Comparison of ENCODE assay signal across 9 cellular contexts in the genomic region with DNA sequence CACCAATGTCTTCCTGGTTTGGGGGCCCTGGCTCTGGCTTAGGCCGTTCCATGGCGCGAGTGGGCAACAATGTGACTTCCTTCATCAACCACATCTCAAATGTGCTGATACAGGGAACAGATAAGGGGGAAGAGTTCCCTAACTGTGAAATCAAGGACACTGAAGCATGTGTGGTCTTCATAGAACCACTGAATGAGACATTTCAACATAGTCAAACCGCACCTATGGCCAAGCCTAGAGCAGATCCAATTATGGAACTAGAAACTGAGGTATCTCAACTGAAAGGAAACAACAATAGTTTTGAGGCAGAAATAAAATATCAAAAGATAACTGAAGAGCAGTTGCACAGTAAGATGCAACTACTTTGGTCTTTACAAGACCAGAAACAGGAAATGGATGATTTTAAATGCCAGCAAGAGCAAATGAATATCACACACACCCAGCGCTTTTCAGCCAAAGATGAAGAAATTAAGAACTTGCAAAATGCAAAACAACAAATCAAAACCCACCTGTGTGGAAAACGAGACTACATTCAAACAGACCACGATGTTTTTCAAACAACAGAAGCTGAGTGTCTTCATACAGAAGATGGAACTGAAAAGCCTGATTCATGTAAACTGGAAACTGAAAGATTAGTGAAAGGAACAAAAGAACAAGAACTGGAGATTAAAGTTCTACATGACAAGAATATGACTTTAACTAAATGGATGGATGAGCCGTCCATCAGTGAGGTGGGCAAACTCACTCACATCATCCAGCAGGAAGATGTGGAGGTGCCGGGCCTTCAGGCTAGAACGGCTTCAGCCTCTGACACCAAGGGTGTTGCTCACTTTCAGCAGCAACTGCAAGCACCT. TPM values are rescaled to one million over a fixed set of nuclear protein-coding genes. Genes with fewer than 3 reads are reported as not detected.
A peak's percentile ranks its signal among the peaks of the same experiment; 100 is the strongest.
DNase-seq lines count a peak whose midpoint lies in the region; ATAC-seq and TF ChIP-seq lines count a peak whose summit lies in the region.
"Had no signal": no experiment of that assay in that cellular context is flagged by ENCODE, and none has a peak within 500 bp of the region (broad histone marks: within the 10 kb centered on the region; RNA-seq: fewer than 3 reads in every experiment).

No MANE protein-coding gene starts in this region.

- intact Hi-C loops in left ventricle myocardium inferior (cut with micrococcal nuclease) = no loop called here

- no peak for TF ChIP-seq POLR2A in NB4 (IDR thresholded peaks at IDR 0.05; ENCODE audit: extremely low read depth, insufficient read length)

- peak; percentile 93 for DNase-seq in NB4 (ENCODE audit: low read depth)
- DNase-seq in memory B cell (ENCODE audit: low spot score in 2 of 2) = no peak
- no peak for DNase-seq in left ventricle myocardium inferior
- no peak for DNase-seq in DMS79 (lab: John Stamatoyannopoulos, UW)
- no peak for DNase-seq in stimulated activated CD4-positive, alpha-beta T cell treated with anti-CD3 and anti-CD28 coated beads, Interleukin-1b, Interleukin-23, amount 100 ng/mL, for 48 hours
- DNase-seq in NCI-H1417 treated with DMSO at 0.1 percent for 48 hours (lab: John Stamatoyannopoulos, UW) = no peak

- H3K36me3 ChIP-seq in left ventricle myocardium inferior = no peaks in the 10 kb centered on the region
- H3K36me3 ChIP-seq: cardiac muscle cell had no signal

- TF ChIP-seq CTCF in NB4 (IDR thresholded peaks at IDR 0.05; ENCODE audit: low read depth, low read length) (no peak), left ventricle myocardium inferior (IDR thresholded peaks at IDR 0.05; ENCODE audit: borderline replicate concordance) (no peak)

- H3K4me3 ChIP-seq in NB4 (ENCODE audit: low read depth, low read length) = peak overlapping the region; percentile 8
- no peak overlapping the region for H3K4me3 ChIP-seq in left ventricle myocardium inferior
- H3K4me3 ChIP-seq: cardiac muscle cell had no signal

- no peak overlapping the region for H3K27ac ChIP-seq in left ventricle myocardium inferior (replicated peaks)
- H3K27ac ChIP-seq: cardiac muscle cell had no signal

- H3K27me3 ChIP-seq in left ventricle myocardium inferior (ENCODE audit: low read depth) = no peaks in the 10 kb centered on the region

- peak overlapping the region; percentile 41 for H3K4me3 Mint-ChIP-seq in memory B cell

- H3K36me3 Mint-ChIP-seq in memory B cell = no peaks in the 10 kb centered on the region

- H3K9me3 ChIP-seq in left ventricle myocardium inferior (replicated peaks) = no peaks in the 10 kb centered on the region

- H3K27ac Mint-ChIP-seq in memory B cell = peak overlapping the region; percentile 60

- ATAC-seq in GM18511 (IDR thresholded peaks at IDR 0.05; ENCODE audit: unreplicated experiment) = peak; percentile 78
- ATAC-seq in GM21723 (IDR thresholded peaks at IDR 0.05; ENCODE audit: unreplicated experiment) = peak; percentile 65
- peak; percentile 31 for ATAC-seq in memory B cell (ENCODE audit: low read depth)

- H3K4me1 Mint-ChIP-seq in memory B cell = peaks cover 16% of the 10 kb centered on the region

- no peaks in the 10 kb centered on the region for H3K9me3 Mint-ChIP-seq in memory B cell

- no peaks in the 10 kb centered on the region for H3K4me1 ChIP-seq in left ventricle myocardium inferior

- no peaks in the 10 kb centered on the region for H3K27me3 Mint-ChIP-seq in memory B cell

RNA-seq across cellular contexts. Expression of gene LCMT1, which starts 18.1 kb away (rescaled TPM):
- total RNA-seq in left ventricle myocardium inferior = 41.1 TPM
